Comparison of ENCODE assay signal across 1 cellular context in the genomic region with DNA sequence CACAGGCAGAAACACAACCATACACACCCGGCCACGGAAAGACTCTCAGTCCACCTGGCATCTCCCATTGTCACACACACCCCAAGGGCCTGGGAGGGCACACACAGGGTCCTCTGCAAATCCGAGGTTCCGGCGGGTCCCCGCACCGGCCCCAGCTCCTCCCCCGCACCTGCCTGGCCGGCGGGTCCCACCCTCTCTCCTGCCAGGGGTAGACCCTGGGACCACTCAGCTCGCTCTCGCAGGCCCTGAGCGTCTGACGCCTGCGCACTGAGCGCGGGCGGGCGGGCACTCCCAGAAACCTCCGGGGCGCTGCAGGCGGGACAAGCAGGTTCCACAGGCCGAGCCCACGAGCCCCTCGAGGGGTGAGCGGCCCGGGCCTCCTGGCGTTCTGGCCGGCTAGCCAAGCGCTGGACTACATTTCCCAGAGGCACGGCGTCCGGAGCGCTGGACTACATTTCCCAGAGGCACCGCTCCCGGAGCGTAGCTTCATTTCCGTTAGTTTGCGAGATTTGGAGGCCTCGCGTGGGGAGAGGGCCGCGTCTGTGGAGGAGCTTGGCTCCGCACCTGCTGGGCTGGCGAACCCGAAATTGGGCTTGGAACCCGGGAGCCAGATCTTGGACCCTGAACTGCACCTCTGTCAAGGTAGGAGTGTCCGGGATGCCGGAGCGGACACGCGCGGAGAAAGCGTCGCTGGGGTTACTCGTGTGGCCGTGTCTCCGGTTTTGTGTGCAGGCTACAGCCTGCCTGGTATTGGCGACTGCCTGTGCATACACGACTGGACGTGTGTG.
TF ChIP-seq lines count a peak whose summit lies in the region.

A gene (plus strand): TSS at position 505 of the 788 bp plus-strand sequence. CDS start 10,686 bp downstream, outside the sequence.

TF ChIP-seq in HepG2, 621 proteins besides CTCF, POLR2A, EP300 and RAD21 (continued from another document and continues in another):
- TF ChIP-seq, protein P1, sequence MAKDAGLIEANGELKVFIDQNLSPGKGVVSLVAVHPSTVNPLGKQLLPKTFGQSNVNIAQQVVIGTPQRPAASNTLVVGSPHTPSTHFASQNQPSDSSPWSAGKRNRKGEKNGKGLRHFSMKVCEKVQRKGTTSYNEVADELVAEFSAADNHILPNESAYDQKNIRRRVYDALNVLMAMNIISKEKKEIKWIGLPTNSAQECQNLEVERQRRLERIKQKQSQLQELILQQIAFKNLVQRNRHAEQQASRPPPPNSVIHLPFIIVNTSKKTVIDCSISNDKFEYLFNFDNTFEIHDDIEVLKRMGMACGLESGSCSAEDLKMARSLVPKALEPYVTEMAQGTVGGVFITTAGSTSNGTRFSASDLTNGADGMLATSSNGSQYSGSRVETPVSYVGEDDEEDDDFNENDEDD (CRISPR knock-in tag; IDR thresholded peaks at IDR 0.05; ENCODE audit: borderline replicate concordance), result peak; percentile 92
- TF ChIP-seq ARNT2 (CRISPR knock-in tag; IDR thresholded peaks at IDR 0.05; ENCODE audit: low read depth) (peak; percentile 68; the same call in 1 of the 2 replicates), U2AF1 (optimal IDR thresholded peaks at IDR 0.05; ENCODE audit: low read depth, low read length) (no peak), CC2D1A (CRISPR knock-in tag; IDR thresholded peaks at IDR 0.05) (no peak), HOXA3 (CRISPR knock-in tag; IDR thresholded peaks at IDR 0.05) (peak; percentile 86), MAF1 (CRISPR knock-in tag; IDR thresholded peaks at IDR 0.05; ENCODE audit: borderline replicate concordance) (no peak), SIN3A (IDR thresholded peaks at IDR 0.05; ENCODE audit: borderline replicate concordance, low read depth, low read length) (no peak), ZNF644 (CRISPR knock-in tag; IDR thresholded peaks at IDR 0.05; ENCODE audit: low read depth) (no peak), RORA (CRISPR knock-in tag; IDR thresholded peaks at IDR 0.05) (no peak; the same call in 1 of the 2 replicates), YEATS4 (CRISPR knock-in tag; IDR thresholded peaks at IDR 0.05; ENCODE audit: borderline replicate concordance) (peak; percentile 84; the same call in 1 of the 2 replicates), AGO1 (IDR thresholded peaks at IDR 0.05; ENCODE audit: low read depth, low read length, poor library complexity, severe bottlenecking) (peak; percentile 60), RFXAP (CRISPR knock-in tag; IDR thresholded peaks at IDR 0.05; ENCODE audit: borderline replicate concordance) (no peak), GLI4 (CRISPR knock-in tag; IDR thresholded peaks at IDR 0.05; ENCODE audit: borderline replicate concordance) (no peak; the same call in 1 of the 2 replicates), ZNF432 (CRISPR knock-in tag; IDR thresholded peaks at IDR 0.05; ENCODE audit: borderline replicate concordance) (no peak), ZNF724P (CRISPR knock-in tag; IDR thresholded peaks at IDR 0.05; ENCODE audit: borderline replicate concordance) (no peak), ZNF589 (CRISPR knock-in tag; conservative IDR thresholded peaks at IDR 0.05) (no peak), GATAD2A (CRISPR knock-in tag; IDR thresholded peaks at IDR 0.05) (peak; percentile 82), KMT2A (CRISPR knock-in tag; IDR thresholded peaks at IDR 0.05) (peak; percentile 38; the same call in 1 of the 2 replicates), ZNF431 (CRISPR knock-in tag; IDR thresholded peaks at IDR 0.05; ENCODE audit: borderline replicate concordance, low read depth) (peak; percentile 76; the same call in 1 of the 2 replicates), HOXA9 (CRISPR knock-in tag; IDR thresholded peaks at IDR 0.05; ENCODE audit: borderline replicate concordance) (no peak), GATA4 (IDR thresholded peaks at IDR 0.05; ENCODE audit: borderline replicate concordance, low read depth) (no peak), FOXA1 (IDR thresholded peaks at IDR 0.05) (no peak), FOXA1 (CRISPR knock-in tag; IDR thresholded peaks at IDR 0.05) (no peak; the same call in 1 of the 2 replicates), ZNF160 (CRISPR knock-in tag; IDR thresholded peaks at IDR 0.05) (0 out of 2 replicates have a peak, but pooled peaks have one; percentile 37), ZMYM4 (CRISPR knock-in tag; IDR thresholded peaks at IDR 0.05) (peak; percentile 91), ZEB1 (IDR thresholded peaks at IDR 0.05; ENCODE audit: insufficient replicate concordance, low read depth) (no peak), PRPF4 (IDR thresholded peaks at IDR 0.05; ENCODE audit: low read depth, low read length, poor library complexity, severe bottlenecking) (no peak), ZFP82 (CRISPR knock-in tag; IDR thresholded peaks at IDR 0.05; ENCODE audit: borderline replicate concordance) (no peak), ZNF234 (CRISPR knock-in tag; conservative IDR thresholded peaks at IDR 0.05) (no peak), ZNF33A (CRISPR knock-in tag; IDR thresholded peaks at IDR 0.05; ENCODE audit: borderline replicate concordance) (no peak), NFRKB (IDR thresholded peaks at IDR 0.05) (no peak)
- TF ChIP-seq, protein P2, sequence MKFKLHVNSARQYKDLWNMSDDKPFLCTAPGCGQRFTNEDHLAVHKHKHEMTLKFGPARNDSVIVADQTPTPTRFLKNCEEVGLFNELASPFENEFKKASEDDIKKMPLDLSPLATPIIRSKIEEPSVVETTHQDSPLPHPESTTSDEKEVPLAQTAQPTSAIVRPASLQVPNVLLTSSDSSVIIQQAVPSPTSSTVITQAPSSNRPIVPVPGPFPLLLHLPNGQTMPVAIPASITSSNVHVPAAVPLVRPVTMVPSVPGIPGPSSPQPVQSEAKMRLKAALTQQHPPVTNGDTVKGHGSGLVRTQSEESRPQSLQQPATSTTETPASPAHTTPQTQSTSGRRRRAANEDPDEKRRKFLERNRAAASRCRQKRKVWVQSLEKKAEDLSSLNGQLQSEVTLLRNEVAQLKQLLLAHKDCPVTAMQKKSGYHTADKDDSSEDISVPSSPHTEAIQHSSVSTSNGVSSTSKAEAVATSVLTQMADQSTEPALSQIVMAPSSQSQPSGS (CRISPR knock-in tag; IDR thresholded peaks at IDR 0.05), result peak; percentile 80; the same call in 1 of the 2 replicates
- TF ChIP-seq, protein P3, sequence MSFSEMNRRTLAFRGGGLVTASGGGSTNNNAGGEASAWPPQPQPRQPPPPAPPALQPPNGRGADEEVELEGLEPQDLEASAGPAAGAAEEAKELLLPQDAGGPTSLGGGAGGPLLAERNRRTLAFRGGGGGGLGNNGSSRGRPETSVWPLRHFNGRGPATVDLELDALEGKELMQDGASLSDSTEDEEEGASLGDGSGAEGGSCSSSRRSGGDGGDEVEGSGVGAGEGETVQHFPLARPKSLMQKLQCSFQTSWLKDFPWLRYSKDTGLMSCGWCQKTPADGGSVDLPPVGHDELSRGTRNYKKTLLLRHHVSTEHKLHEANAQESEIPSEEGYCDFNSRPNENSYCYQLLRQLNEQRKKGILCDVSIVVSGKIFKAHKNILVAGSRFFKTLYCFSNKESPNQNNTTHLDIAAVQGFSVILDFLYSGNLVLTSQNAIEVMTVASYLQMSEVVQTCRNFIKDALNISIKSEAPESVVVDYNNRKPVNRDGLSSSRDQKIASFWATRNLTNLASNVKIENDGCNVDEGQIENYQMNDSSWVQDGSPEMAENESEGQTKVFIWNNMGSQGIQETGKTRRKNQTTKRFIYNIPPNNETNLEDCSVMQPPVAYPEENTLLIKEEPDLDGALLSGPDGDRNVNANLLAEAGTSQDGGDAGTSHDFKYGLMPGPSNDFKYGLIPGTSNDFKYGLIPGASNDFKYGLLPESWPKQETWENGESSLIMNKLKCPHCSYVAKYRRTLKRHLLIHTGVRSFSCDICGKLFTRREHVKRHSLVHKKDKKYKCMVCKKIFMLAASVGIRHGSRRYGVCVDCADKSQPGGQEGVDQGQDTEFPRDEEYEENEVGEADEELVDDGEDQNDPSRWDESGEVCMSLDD (CRISPR knock-in tag; IDR thresholded peaks at IDR 0.05; ENCODE audit: borderline replicate concordance), result no peak
- TF ChIP-seq, protein P4, sequence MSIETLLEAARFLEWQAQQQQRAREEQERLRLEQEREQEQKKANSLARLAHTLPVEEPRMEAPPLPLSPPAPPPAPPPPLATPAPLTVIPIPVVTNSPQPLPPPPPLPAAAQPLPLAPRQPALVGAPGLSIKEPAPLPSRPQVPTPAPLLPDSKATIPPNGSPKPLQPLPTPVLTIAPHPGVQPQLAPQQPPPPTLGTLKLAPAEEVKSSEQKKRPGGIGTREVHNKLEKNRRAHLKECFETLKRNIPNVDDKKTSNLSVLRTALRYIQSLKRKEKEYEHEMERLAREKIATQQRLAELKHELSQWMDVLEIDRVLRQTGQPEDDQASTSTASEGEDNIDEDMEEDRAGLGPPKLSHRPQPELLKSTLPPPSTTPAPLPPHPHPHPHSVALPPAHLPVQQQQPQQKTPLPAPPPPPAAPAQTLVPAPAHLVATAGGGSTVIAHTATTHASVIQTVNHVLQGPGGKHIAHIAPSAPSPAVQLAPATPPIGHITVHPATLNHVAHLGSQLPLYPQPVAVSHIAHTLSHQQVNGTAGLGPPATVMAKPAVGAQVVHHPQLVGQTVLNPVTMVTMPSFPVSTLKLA (IDR thresholded peaks at IDR 0.05), result no peak
- TF ChIP-seq, protein P5, sequence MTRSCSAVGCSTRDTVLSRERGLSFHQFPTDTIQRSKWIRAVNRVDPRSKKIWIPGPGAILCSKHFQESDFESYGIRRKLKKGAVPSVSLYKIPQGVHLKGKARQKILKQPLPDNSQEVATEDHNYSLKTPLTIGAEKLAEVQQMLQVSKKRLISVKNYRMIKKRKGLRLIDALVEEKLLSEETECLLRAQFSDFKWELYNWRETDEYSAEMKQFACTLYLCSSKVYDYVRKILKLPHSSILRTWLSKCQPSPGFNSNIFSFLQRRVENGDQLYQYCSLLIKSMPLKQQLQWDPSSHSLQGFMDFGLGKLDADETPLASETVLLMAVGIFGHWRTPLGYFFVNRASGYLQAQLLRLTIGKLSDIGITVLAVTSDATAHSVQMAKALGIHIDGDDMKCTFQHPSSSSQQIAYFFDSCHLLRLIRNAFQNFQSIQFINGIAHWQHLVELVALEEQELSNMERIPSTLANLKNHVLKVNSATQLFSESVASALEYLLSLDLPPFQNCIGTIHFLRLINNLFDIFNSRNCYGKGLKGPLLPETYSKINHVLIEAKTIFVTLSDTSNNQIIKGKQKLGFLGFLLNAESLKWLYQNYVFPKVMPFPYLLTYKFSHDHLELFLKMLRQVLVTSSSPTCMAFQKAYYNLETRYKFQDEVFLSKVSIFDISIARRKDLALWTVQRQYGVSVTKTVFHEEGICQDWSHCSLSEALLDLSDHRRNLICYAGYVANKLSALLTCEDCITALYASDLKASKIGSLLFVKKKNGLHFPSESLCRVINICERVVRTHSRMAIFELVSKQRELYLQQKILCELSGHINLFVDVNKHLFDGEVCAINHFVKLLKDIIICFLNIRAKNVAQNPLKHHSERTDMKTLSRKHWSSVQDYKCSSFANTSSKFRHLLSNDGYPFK (CRISPR knock-in tag; IDR thresholded peaks at IDR 0.05; ENCODE audit: borderline replicate concordance), result peak; percentile 79; the same call in 1 of the 2 replicates
- TF ChIP-seq, protein P6, sequence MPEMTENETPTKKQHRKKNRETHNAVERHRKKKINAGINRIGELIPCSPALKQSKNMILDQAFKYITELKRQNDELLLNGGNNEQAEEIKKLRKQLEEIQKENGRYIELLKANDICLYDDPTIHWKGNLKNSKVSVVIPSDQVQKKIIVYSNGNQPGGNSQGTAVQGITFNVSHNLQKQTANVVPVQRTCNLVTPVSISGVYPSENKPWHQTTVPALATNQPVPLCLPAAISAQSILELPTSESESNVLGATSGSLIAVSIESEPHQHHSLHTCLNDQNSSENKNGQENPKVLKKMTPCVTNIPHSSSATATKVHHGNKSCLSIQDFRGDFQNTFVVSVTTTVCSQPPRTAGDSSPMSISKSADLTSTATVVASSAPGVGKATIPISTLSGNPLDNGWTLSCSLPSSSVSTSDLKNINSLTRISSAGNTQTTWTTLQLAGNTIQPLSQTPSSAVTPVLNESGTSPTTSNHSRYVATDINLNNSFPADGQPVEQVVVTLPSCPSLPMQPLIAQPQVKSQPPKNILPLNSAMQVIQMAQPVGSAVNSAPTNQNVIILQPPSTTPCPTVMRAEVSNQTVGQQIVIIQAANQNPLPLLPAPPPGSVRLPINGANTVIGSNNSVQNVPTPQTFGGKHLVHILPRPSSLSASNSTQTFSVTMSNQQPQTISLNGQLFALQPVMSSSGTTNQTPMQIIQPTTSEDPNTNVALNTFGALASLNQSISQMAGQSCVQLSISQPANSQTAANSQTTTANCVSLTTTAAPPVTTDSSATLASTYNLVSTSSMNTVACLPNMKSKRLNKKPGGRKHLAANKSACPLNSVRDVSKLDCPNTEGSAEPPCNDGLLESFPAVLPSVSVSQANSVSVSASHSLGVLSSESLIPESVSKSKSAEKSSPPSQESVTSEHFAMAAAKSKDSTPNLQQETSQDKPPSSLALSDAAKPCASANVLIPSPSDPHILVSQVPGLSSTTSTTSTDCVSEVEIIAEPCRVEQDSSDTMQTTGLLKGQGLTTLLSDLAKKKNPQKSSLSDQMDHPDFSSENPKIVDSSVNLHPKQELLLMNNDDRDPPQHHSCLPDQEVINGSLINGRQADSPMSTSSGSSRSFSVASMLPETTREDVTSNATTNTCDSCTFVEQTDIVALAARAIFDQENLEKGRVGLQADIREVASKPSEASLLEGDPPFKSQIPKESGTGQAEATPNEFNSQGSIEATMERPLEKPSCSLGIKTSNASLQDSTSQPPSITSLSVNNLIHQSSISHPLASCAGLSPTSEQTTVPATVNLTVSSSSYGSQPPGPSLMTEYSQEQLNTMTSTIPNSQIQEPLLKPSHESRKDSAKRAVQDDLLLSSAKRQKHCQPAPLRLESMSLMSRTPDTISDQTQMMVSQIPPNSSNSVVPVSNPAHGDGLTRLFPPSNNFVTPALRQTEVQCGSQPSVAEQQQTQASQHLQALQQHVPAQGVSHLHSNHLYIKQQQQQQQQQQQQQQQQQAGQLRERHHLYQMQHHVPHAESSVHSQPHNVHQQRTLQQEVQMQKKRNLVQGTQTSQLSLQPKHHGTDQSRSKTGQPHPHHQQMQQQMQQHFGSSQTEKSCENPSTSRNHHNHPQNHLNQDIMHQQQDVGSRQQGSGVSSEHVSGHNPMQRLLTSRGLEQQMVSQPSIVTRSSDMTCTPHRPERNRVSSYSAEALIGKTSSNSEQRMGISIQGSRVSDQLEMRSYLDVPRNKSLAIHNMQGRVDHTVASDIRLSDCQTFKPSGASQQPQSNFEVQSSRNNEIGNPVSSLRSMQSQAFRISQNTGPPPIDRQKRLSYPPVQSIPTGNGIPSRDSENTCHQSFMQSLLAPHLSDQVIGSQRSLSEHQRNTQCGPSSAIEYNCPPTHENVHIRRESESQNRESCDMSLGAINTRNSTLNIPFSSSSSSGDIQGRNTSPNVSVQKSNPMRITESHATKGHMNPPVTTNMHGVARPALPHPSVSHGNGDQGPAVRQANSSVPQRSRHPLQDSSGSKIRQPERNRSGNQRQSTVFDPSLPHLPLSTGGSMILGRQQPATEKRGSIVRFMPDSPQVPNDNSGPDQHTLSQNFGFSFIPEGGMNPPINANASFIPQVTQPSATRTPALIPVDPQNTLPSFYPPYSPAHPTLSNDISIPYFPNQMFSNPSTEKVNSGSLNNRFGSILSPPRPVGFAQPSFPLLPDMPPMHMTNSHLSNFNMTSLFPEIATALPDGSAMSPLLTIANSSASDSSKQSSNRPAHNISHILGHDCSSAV (CRISPR knock-in tag; IDR thresholded peaks at IDR 0.05; ENCODE audit: borderline replicate concordance), result no peak
- TF ChIP-seq, protein P7, sequence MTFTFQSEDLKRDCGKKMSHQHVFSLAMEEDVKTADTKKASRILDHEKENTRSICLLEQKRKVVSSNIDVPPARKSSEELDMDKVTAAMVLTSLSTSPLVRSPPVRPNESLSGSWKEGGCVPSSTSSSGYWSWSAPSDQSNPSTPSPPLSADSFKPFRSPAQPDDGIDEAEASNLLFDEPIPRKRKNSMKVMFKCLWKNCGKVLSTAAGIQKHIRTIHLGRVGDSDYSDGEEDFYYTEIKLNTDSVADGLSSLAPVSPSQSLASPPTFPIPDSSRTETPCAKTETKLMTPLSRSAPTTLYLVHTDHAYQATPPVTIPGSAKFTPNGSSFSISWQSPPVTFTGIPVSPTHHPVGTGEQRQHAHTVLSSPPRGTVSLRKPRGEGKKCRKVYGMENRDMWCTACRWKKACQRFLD (CRISPR knock-in tag; IDR thresholded peaks at IDR 0.05; ENCODE audit: borderline replicate concordance), result no peak
